In genomic region chr12:82527165-82527780, GRCh38 we compare ENCODE assay signal across 9 cellular contexts.
DNase-seq lines count a peak whose midpoint lies in the region; ATAC-seq and TF ChIP-seq lines count a peak whose summit lies in the region.
"Had no signal": no experiment of that assay in that cellular context is flagged by ENCODE, and none has a peak within 500 bp of the region (broad histone marks: within the 10 kb centered on the region; RNA-seq: fewer than 3 reads in every experiment).

No MANE protein-coding gene starts in this region.

- TF ChIP-seq CTCF in GM12874 (IDR thresholded peaks at IDR 0.05; ENCODE audit: insufficient read depth, low read depth, low read length) (peak; percentile 63), fibroblast of the aortic adventitia (IDR thresholded peaks at IDR 0.05; ENCODE audit: insufficient read depth, low read length) (peak; percentile 96), progenitor cell of endocrine pancreas (IDR thresholded peaks at IDR 0.05; ENCODE audit: unreplicated experiment) (peak; percentile 95)

- no peak overlapping the region for H3K4me3 Mint-ChIP-seq in progenitor cell of endocrine pancreas (ENCODE audit: low read depth)

- peaks cover 13% of the 10 kb centered on the region for H3K4me1 Mint-ChIP-seq in progenitor cell of endocrine pancreas (ENCODE audit: low read depth)

- no peaks in the 10 kb centered on the region for H3K36me3 Mint-ChIP-seq in progenitor cell of endocrine pancreas (ENCODE audit: insufficient read depth)

- H3K4me3 ChIP-seq in fibroblast of the aortic adventitia (ENCODE audit: low read depth, low read length) = no peak overlapping the region
- H3K4me3 ChIP-seq: SJSA1 had no signal

- peak; percentile 63 for ATAC-seq in HG02759 (IDR thresholded peaks at IDR 0.05; ENCODE audit: unreplicated experiment)

- no peaks in the 10 kb centered on the region for H3K27me3 Mint-ChIP-seq in progenitor cell of endocrine pancreas

- H3K27ac Mint-ChIP-seq in progenitor cell of endocrine pancreas = no peak overlapping the region

- DNase-seq in AG20443 (ENCODE audit: low spot score) = peak; percentile 59
- peak; percentile 71 for DNase-seq in NCI-H146 (lab: John Stamatoyannopoulos, UW)
- DNase-seq in UCSD-AML1 (lab: John Stamatoyannopoulos, UW; ENCODE audit: unreplicated experiment) = peak; percentile 4
- DNase-seq in fibroblast of the aortic adventitia (ENCODE audit: low read depth) = peak; percentile 74
- no peak for DNase-seq in progenitor cell of endocrine pancreas (ENCODE audit: low spot score, unreplicated experiment)
- no peak for DNase-seq in ecto neural progenitor cell (ENCODE audit: low spot score)

- H3K9me3 Mint-ChIP-seq in progenitor cell of endocrine pancreas (ENCODE audit: low read depth) = no peaks in the 10 kb centered on the region

Comparison
In these comparisons a context has a peak if more than half of its experiments do, and no peak if none do; other contexts are left out.
1. DNase-seq: peak in AG20443 (single experiment), NCI-H146 (single experiment), UCSD-AML1 (single experiment) and fibroblast of the aortic adventitia (single experiment); none in progenitor cell of endocrine pancreas (single experiment) and ecto neural progenitor cell (single experiment).
2. Peak in every context shown above with its lines, with median percentiles within 50 percentile points of each other: CTCF ChIP-seq.